13 cellular contexts compared by ENCODE assay signal in the genomic region with DNA sequence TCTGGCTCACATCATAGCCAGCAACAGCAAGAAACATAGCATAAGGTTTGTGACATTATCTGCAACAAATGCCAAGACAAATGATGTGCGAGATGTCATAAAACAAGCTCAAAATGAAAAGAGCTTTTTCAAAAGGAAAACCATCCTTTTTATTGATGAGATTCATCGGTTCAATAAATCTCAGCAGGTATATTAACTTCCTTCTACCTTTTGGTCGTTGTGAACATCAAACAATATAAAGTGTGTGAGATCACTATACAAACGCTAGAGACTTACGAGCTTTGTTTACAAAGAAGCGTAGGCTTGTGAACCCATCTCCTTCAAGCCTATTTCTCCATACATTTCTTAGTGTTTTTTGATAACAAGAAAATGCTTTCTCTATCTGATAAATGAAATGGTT. TPM values are rescaled to one million over a fixed set of nuclear protein-coding genes. Genes with fewer than 3 reads are reported as not detected.
DNase-seq lines count a peak whose midpoint lies in the region; ATAC-seq and TF ChIP-seq lines count a peak whose summit lies in the region.
"Had no signal": no experiment of that assay in that cellular context is flagged by ENCODE, and none has a peak within 500 bp of the region (broad histone marks: within the 10 kb centered on the region; RNA-seq: fewer than 3 reads in every experiment).

No MANE protein-coding gene starts in this region.

- BruUV-seq in MCF 10A (replicated peaks; lab: Mats Ljungman, UMichigan) = no TSS peak

- peaks cover 0 to 19% of the 10 kb centered on the region in 2 donors for H3K4me1 ChIP-seq in breast epithelium

- ATAC-seq in T-cell (replicated peaks in 1 of 4) (no peak), GM18870 (IDR thresholded peaks at IDR 0.05; ENCODE audit: unreplicated experiment) (no peak), GM19023 (IDR thresholded peaks at IDR 0.05; ENCODE audit: unreplicated experiment) (no peak), GM18858 (IDR thresholded peaks at IDR 0.05; ENCODE audit: unreplicated experiment) (no peak)
- no peak for ATAC-seq in stimulated activated memory B cell treated with anti-CD40 and anti-IgM and Interleukin-4, amounts not matched to agents 10 μg/mL and 1 μg/mL and 100 μg/mL, for 72 hours
- ATAC-seq: left lobe of liver had no signal

- H3K9me3 Mint-ChIP-seq in MCF 10A (ENCODE audit: unreplicated experiment) (no peaks in the 10 kb centered on the region), T-cell (no peaks in the 10 kb centered on the region)
- no peaks in the 10 kb centered on the region for H3K9me3 Mint-ChIP-seq in stimulated activated memory B cell treated with anti-CD40 and anti-IgM and Interleukin-4, amounts not matched to agents 10 μg/mL and 1 μg/mL and 100 μg/mL, for 72 hours

- H3K4me3 Mint-ChIP-seq in MCF 10A (ENCODE audit: unreplicated experiment) (peak overlapping the region; percentile 71), T-cell (peak overlapping the region; percentile 88 to 93 (median 89))
- peak overlapping the region; percentile 48 for H3K4me3 Mint-ChIP-seq in stimulated activated memory B cell treated with anti-CD40 and anti-IgM and Interleukin-4, amounts not matched to agents 10 μg/mL and 1 μg/mL and 100 μg/mL, for 72 hours

- no peak overlapping the region for H3K27ac ChIP-seq in breast epithelium
- H3K27ac ChIP-seq: Peyer's patch had no signal

- no peaks in the 10 kb centered on the region for H3K9me3 ChIP-seq in breast epithelium
- H3K9me3 ChIP-seq: Peyer's patch had no signal

- H3K4me3 ChIP-seq in breast epithelium (peak overlapping the region in 1 of 3 donors; percentile 94), fibroblast of the aortic adventitia (ENCODE audit: low read depth, low read length) (peak overlapping the region; percentile 95)

- TF ChIP-seq CTCF in MCF 10A (IDR thresholded peaks at IDR 0.05; ENCODE audit: unreplicated experiment) (no peak), breast epithelium (IDR thresholded peaks at IDR 0.05) (no peak), fibroblast of the aortic adventitia (IDR thresholded peaks at IDR 0.05; ENCODE audit: insufficient read depth, low read length) (no peak)

- H3K27ac Mint-ChIP-seq in MCF 10A (ENCODE audit: low read depth, unreplicated experiment) = no peak overlapping the region
- peak overlapping the region in 1 of 2 donors; percentile 57 for H3K27ac Mint-ChIP-seq in T-cell
- H3K27ac Mint-ChIP-seq in stimulated activated memory B cell treated with anti-CD40 and anti-IgM and Interleukin-4, amounts not matched to agents 10 μg/mL and 1 μg/mL and 100 μg/mL, for 72 hours = no peak overlapping the region

- H3K27me3 Mint-ChIP-seq in MCF 10A (ENCODE audit: insufficient read depth, unreplicated experiment) (no peaks in the 10 kb centered on the region), T-cell (no peaks in the 10 kb centered on the region)
- H3K27me3 Mint-ChIP-seq in stimulated activated memory B cell treated with anti-CD40 and anti-IgM and Interleukin-4, amounts not matched to agents 10 μg/mL and 1 μg/mL and 100 μg/mL, for 72 hours = no peaks in the 10 kb centered on the region

- H3K4me1 Mint-ChIP-seq in MCF 10A (ENCODE audit: insufficient read depth, unreplicated experiment) (peaks cover 24% of the 10 kb centered on the region), T-cell (peaks cover 58 to 69% (median 68%) of the 10 kb centered on the region in 3 donors)
- peaks cover 47% of the 10 kb centered on the region for H3K4me1 Mint-ChIP-seq in stimulated activated memory B cell treated with anti-CD40 and anti-IgM and Interleukin-4, amounts not matched to agents 10 μg/mL and 1 μg/mL and 100 μg/mL, for 72 hours

- H3K36me3 ChIP-seq in breast epithelium = no peaks in the 10 kb centered on the region

- TF ChIP-seq POLR2A in breast epithelium (IDR thresholded peaks at IDR 0.05) = no peak

- CTCF ChIA-PET in MCF 10A (lab: Yijun Ruan, JAX) = interaction anchor here (0.6 to 2.8 kb wide), 8 partner anchors 10 to 637 kb away, joined by 3 to 13 read pairs (median 4); a partner anchor contains a TSS
- CTCF ChIA-PET in T-cell (lab: Charles Lee) = interaction anchor here (0.6 to 2.1 kb wide), 11 partner anchors 18 to 358 kb away, joined by 3 to 6 read pairs (median 4); a partner anchor contains a TSS

- DNase-seq in MCF 10A (ENCODE audit: unreplicated experiment) = no peak
- DNase-seq in breast epithelium (ENCODE audit: low spot score in 2 of 2) = no peak
- DNase-seq in T-cell = no peak
- DNase-seq in fibroblast of the aortic adventitia (ENCODE audit: low read depth) = no peak
- DNase-seq: activated CD8-positive, alpha-beta memory T cell treated with anti-CD3 and anti-CD28 coated beads, Interleukin-2, amount 50 U/mL, for 48 hours; effector memory CD4-positive, alpha-beta T cell; Peyer's patch; stimulated activated CD4-positive, alpha-beta T cell treated with anti-CD3 and anti-CD28 coated beads, Interleukin-4, amount 100 ng/mL, for 1 hour had no signal

- peaks cover 31% of the 10 kb centered on the region for H3K36me3 Mint-ChIP-seq in MCF 10A (ENCODE audit: insufficient read depth, unreplicated experiment)
- peaks cover 24% of the 10 kb centered on the region for H3K36me3 Mint-ChIP-seq in T-cell
- peaks cover 8% of the 10 kb centered on the region for H3K36me3 Mint-ChIP-seq in stimulated activated memory B cell treated with anti-CD40 and anti-IgM and Interleukin-4, amounts not matched to agents 10 μg/mL and 1 μg/mL and 100 μg/mL, for 72 hours

- POLR2A ChIA-PET in MCF 10A (lab: Yijun Ruan, JAX) = interaction anchor here (0.5 to 5.1 kb wide), 10 partner anchors 15 to 1156 kb away, joined by 3 to 34 read pairs (median 4); a partner anchor contains a TSS
- POLR2A ChIA-PET in T-cell (lab: Charles Lee) = interaction anchor here in 1 of 2 donors (0.6 to 0.8 kb wide), 3 partner anchors 14 to 168 kb away, joined by 3 to 10 read pairs (median 4); no protein-coding TSS in a partner anchor

- intact Hi-C loops in MCF 10A (cut with micrococcal nuclease) (no loop called here), breast epithelium (cut with DNase I; ENCODE audit: low total_unique reads) (no loop called here)

- H3K27me3 ChIP-seq in breast epithelium = no peaks in the 10 kb centered on the region
- H3K27me3 ChIP-seq: Peyer's patch had no signal

RNA-seq across cellular contexts. Expression of a gene that starts 3.5 kb away (rescaled TPM):
- total RNA-seq in MCF 10A (2022) (33.4 and 44.8 TPM in 2 replicates), breast epithelium (10 to 100 TPM; 40.6 to 62.3 (median 59.3) TPM), T-cell (10 to 100 TPM; 30.1 to 46.1 (median 41.1) TPM), fibroblast of the aortic adventitia (ENCODE audit: low replicate concordance) (25.8 and 29.4 TPM in 2 replicates)

RNA-seq across cellular contexts. Expression of a gene that starts 18.0 kb away (rescaled TPM):
- 0.93 and 1.1 TPM in 2 replicates for total RNA-seq in MCF 10A (2022)
- 1 to 10 TPM; 1.3 to 1.9 (median 1.4) TPM for total RNA-seq in breast epithelium
- 1 to 10 TPM in 3 of 5 donors, under 1 TPM in 2; 0.58 to 1.4 (median 1.0) TPM for total RNA-seq in T-cell
- total RNA-seq in fibroblast of the aortic adventitia (ENCODE audit: low replicate concordance) = 0.72 and 0.98 TPM in 2 replicates
